Comparison of ENCODE assay signal across 1 cellular context in the genomic region with DNA sequence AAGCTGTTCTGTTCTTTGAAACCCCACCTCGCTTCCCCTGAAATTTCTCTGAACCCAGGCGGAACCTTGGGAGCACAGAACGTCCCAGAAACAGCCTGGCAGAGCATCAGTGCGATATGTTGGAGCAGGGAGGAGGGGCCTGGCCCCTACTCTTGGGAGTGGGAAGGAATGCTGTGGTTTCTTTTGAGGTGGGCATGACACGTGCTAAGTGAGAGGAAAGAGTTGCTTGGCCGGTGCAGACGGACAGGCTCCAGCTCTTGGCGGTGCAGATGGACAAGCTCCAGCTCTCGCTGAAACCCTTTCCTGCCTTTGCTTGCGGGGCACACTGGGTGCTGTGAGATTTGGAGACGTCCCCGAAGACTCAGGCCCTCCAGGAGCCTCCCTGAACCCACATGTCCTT.
TF ChIP-seq lines count a peak whose summit lies in the region.

No MANE protein-coding gene starts in this region.

TF ChIP-seq in GM23338, 12 proteins besides CTCF, POLR2A, EP300 and RAD21 (continued from another document):
- TF ChIP-seq, protein P1, sequence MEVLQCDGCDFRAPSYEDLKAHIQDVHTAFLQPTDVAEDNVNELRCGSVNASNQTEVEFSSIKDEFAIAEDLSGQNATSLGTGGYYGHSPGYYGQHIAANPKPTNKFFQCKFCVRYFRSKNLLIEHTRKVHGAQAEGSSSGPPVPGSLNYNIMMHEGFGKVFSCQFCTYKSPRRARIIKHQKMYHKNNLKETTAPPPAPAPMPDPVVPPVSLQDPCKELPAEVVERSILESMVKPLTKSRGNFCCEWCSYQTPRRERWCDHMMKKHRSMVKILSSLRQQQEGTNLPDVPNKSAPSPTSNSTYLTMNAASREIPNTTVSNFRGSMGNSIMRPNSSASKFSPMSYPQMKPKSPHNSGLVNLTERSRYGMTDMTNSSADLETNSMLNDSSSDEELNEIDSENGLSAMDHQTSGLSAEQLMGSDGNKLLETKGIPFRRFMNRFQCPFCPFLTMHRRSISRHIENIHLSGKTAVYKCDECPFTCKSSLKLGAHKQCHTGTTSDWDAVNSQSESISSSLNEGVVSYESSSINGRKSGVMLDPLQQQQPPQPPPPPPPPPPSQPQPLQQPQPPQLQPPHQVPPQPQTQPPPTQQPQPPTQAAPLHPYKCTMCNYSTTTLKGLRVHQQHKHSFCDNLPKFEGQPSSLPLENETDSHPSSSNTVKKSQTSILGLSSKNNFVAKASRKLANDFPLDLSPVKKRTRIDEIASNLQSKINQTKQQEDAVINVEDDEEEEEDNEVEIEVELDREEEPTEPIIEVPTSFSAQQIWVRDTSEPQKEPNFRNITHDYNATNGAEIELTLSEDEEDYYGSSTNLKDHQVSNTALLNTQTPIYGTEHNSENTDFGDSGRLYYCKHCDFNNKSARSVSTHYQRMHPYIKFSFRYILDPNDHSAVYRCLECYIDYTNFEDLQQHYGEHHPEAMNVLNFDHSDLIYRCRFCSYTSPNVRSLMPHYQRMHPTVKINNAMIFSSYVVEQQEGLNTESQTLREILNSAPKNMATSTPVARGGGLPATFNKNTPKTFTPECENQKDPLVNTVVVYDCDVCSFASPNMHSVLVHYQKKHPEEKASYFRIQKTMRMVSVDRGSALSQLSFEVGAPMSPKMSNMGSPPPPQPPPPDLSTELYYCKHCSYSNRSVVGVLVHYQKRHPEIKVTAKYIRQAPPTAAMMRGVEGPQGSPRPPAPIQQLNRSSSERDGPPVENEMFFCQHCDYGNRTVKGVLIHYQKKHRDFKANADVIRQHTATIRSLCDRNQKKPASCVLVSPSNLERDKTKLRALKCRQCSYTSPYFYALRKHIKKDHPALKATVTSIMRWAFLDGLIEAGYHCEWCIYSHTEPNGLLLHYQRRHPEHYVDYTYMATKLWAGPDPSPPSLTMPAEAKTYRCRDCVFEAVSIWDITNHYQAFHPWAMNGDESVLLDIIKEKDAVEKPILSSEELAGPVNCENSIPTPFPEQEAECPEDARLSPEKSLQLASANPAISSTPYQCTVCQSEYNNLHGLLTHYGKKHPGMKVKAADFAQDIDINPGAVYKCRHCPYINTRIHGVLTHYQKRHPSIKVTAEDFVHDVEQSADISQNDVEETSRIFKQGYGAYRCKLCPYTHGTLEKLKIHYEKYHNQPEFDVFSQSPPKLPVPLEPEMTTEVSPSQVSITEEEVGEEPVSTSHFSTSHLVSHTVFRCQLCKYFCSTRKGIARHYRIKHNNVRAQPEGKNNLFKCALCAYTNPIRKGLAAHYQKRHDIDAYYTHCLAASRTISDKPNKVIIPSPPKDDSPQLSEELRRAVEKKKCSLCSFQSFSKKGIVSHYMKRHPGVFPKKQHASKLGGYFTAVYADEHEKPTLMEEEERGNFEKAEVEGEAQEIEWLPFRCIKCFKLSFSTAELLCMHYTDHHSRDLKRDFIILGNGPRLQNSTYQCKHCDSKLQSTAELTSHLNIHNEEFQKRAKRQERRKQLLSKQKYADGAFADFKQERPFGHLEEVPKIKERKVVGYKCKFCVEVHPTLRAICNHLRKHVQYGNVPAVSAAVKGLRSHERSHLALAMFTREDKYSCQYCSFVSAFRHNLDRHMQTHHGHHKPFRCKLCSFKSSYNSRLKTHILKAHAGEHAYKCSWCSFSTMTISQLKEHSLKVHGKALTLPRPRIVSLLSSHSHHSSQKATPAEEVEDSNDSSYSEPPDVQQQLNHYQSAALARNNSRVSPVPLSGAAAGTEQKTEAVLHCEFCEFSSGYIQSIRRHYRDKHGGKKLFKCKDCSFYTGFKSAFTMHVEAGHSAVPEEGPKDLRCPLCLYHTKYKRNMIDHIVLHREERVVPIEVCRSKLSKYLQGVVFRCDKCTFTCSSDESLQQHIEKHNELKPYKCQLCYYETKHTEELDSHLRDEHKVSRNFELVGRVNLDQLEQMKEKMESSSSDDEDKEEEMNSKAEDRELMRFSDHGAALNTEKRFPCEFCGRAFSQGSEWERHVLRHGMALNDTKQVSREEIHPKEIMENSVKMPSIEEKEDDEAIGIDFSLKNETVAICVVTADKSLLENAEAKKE (CRISPR knock-in tag; IDR thresholded peaks at IDR 0.05): no peak
TF ChIP-seq in GM23338: peak in this region for 0.
